ENCODE assay signal across 8 cellular contexts in genomic region chr11:87036756-87037449, GRCh38. TPM values are rescaled to one million over a fixed set of nuclear protein-coding genes. Genes with fewer than 3 reads are reported as not detected.
DNase-seq lines count a peak whose midpoint lies in the region; ATAC-seq and TF ChIP-seq lines count a peak whose summit lies in the region.

No MANE protein-coding gene starts in this region.

- peak overlapping the region; percentile 99 for H3K4me3 ChIP-seq in WERI-Rb-1 (ENCODE audit: low read depth, low read length)

- peaks cover 36% of the 10 kb centered on the region for H3K4me1 Mint-ChIP-seq in activated CD8-positive, alpha-beta memory T cell treated with anti-CD3 and anti-CD28 coated beads, Interleukin-2, amount 10 ng/mL, durations not matched to agents 7 days and 5 days
- H3K4me1 Mint-ChIP-seq in glutamatergic neuron (ENCODE audit: low read depth, unreplicated experiment): peaks cover 17% of the 10 kb centered on the region

- peak overlapping the region; percentile 98 for H3K4me3 Mint-ChIP-seq in activated CD8-positive, alpha-beta memory T cell treated with anti-CD3 and anti-CD28 coated beads, Interleukin-2, amount 10 ng/mL, durations not matched to agents 7 days and 5 days
- H3K4me3 Mint-ChIP-seq in glutamatergic neuron (ENCODE audit: unreplicated experiment): peak overlapping the region; percentile 86

- H3K27me3 Mint-ChIP-seq in activated CD8-positive, alpha-beta memory T cell treated with anti-CD3 and anti-CD28 coated beads, Interleukin-2, amount 10 ng/mL, durations not matched to agents 7 days and 5 days: peaks cover 12% of the 10 kb centered on the region
- H3K27me3 Mint-ChIP-seq in glutamatergic neuron (ENCODE audit: unreplicated experiment): peaks cover 2% of the 10 kb centered on the region

- peak; percentile 42 for DNase-seq in activated CD8-positive, alpha-beta memory T cell treated with anti-CD3 and anti-CD28 coated beads, Interleukin-2, amount 10 ng/mL, durations not matched to agents 7 days and 5 days
- no peak for DNase-seq in activated CD8-positive, alpha-beta memory T cell treated with anti-CD3 and anti-CD28 coated beads for 24 hours
- DNase-seq in WERI-Rb-1 (no peak), glutamatergic neuron (peak; percentile 19), putamen (ENCODE audit: low spot score) (peak; percentile 36)

- ATAC-seq in activated CD8-positive, alpha-beta memory T cell treated with anti-CD3 and anti-CD28 coated beads, Interleukin-2, amount 10 ng/mL, durations not matched to agents 7 days and 5 days: peak; percentile 4
- peak; percentile 0 for ATAC-seq in HG02885 (IDR thresholded peaks at IDR 0.05; ENCODE audit: poor library complexity, unreplicated experiment)
- ATAC-seq in GM21576 (IDR thresholded peaks at IDR 0.05; ENCODE audit: unreplicated experiment): no peak
- no peak for ATAC-seq in GM21360 (IDR thresholded peaks at IDR 0.05; ENCODE audit: unreplicated experiment)

- peak overlapping the region; percentile 55 for H3K27ac Mint-ChIP-seq in activated CD8-positive, alpha-beta memory T cell treated with anti-CD3 and anti-CD28 coated beads, Interleukin-2, amount 10 ng/mL, durations not matched to agents 7 days and 5 days
- peak overlapping the region; percentile 75 for H3K27ac Mint-ChIP-seq in glutamatergic neuron (ENCODE audit: unreplicated experiment)

- no peaks in the 10 kb centered on the region for H3K9me3 ChIP-seq in WERI-Rb-1 (ENCODE audit: severe bottlenecking)

- peaks cover 2% of the 10 kb centered on the region; the same call in 1 of the 2 replicates for H3K36me3 ChIP-seq in WERI-Rb-1

- H3K9me3 Mint-ChIP-seq in activated CD8-positive, alpha-beta memory T cell treated with anti-CD3 and anti-CD28 coated beads, Interleukin-2, amount 10 ng/mL, durations not matched to agents 7 days and 5 days (ENCODE audit: low read depth): no peaks in the 10 kb centered on the region
- peaks cover 1% of the 10 kb centered on the region for H3K9me3 Mint-ChIP-seq in glutamatergic neuron (ENCODE audit: unreplicated experiment)

- H3K27ac ChIP-seq in WERI-Rb-1: peak overlapping the region; percentile 77

- CTCF ChIA-PET in activated CD8-positive, alpha-beta memory T cell treated with anti-CD3 and anti-CD28 coated beads, Interleukin-2, amount 10 ng/mL, durations not matched to agents 7 days and 5 days (lab: Charles Lee): interaction anchor here (1.3 to 2.0 kb wide), 5 partner anchors 15 to 183 kb away, joined by 3 to 6 read pairs (median 4); partner anchors contain the start of gene FZD4

- peaks cover 13% of the 10 kb centered on the region for H3K36me3 Mint-ChIP-seq in activated CD8-positive, alpha-beta memory T cell treated with anti-CD3 and anti-CD28 coated beads, Interleukin-2, amount 10 ng/mL, durations not matched to agents 7 days and 5 days
- no peaks in the 10 kb centered on the region for H3K36me3 Mint-ChIP-seq in glutamatergic neuron (ENCODE audit: unreplicated experiment)

- H3K27me3 ChIP-seq in WERI-Rb-1 (ENCODE audit: insufficient read depth, low read depth, severe bottlenecking): no peaks in the 10 kb centered on the region

- TF ChIP-seq CTCF in WERI-Rb-1 (IDR thresholded peaks at IDR 0.05; ENCODE audit: low read depth, low read length) (no peak), glutamatergic neuron (IDR thresholded peaks at IDR 0.05; ENCODE audit: partially characterized antibody, unreplicated experiment) (no peak)

RNA-seq across cellular contexts. Expression of gene TMEM135, which starts 0.8 kb away (rescaled TPM):
- total RNA-seq in activated CD8-positive, alpha-beta memory T cell treated with anti-CD3 and anti-CD28 coated beads, Interleukin-2, amount 10 ng/mL, durations not matched to agents 7 days and 5 days: 10 to 100 TPM; 30.1 to 30.8 TPM
- 38.1 TPM for total RNA-seq in glutamatergic neuron (ENCODE audit: unreplicated experiment)

Comparison
In these comparisons a context has a peak if more than half of its experiments do, and no peak if none do; other contexts are left out.
1. DNase-seq: peak in activated CD8-positive, alpha-beta memory T cell treated with anti-CD3 and anti-CD28 coated beads, Interleukin-2, amount 10 ng/mL, durations not matched to agents 7 days and 5 days (single experiment), glutamatergic neuron (single experiment) and putamen (single experiment); none in activated CD8-positive, alpha-beta memory T cell treated with anti-CD3 and anti-CD28 coated beads for 24 hours (single experiment) and WERI-Rb-1 (single experiment).
2. ATAC-seq: peak in activated CD8-positive, alpha-beta memory T cell treated with anti-CD3 and anti-CD28 coated beads, Interleukin-2, amount 10 ng/mL, durations not matched to agents 7 days and 5 days (single experiment) and HG02885 (single experiment); none in GM21576 (single experiment) and GM21360 (single experiment).